Comparison of ENCODE assay signal across 14 cellular contexts in the genomic region with DNA sequence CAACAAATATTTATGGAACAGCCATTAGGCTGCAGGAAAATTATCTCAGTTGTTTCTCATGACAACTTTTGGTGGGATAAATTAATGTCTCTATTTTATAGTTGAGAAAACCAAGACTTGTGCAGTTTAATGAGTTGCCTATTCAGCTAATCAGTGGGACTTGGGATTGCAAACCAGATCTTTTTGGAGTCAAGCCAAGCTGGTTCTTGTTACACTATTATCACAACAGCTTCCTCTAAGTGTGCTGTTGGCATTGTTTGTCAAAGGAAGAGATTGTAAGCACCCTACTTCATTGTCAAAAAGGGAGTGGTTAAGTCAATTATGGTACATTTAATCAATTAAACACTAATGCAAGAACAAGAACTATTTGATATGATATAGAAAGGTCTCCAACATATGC.
"Had no signal": no experiment of that assay in that cellular context is flagged by ENCODE, and none has a peak within 500 bp of the region (broad histone marks: within the 10 kb centered on the region; RNA-seq: fewer than 3 reads in every experiment).

No MANE protein-coding gene starts in this region.

- H3K4me3 ChIP-seq: adrenal gland, gastrocnemius medialis, heart left ventricle, pancreas, right lobe of liver, tibial nerve had no signal

- H3K9me3 ChIP-seq: adrenal gland, gastrocnemius medialis, heart left ventricle, neutrophil, pancreas, right lobe of liver, tibial nerve had no signal

- H3K27ac ChIP-seq: adrenal gland, gastrocnemius medialis, heart left ventricle, neutrophil, pancreas, right lobe of liver, tibial nerve had no signal

- H3K36me3 ChIP-seq: adrenal gland, gastrocnemius medialis, heart left ventricle, neutrophil, pancreas, right lobe of liver, tibial nerve had no signal

- DNase-seq: activated CD4-positive, alpha-beta T cell treated with anti-CD3 and anti-CD28 coated beads, Interleukin-2, amount 50 U/mL, for 48 hours; activated gamma-delta T cell; adrenal gland; effector CD8-positive, alpha-beta T cell; gastrocnemius medialis; heart left ventricle; kidney; pancreas; right lobe of liver; small intestine; stimulated activated CD4-positive, alpha-beta T cell treated with anti-CD3 and anti-CD28 coated beads, Interleukin-15, amount 100 ng/mL, for 24 hours; stimulated activated CD4-positive, alpha-beta T cell treated with anti-CD3 and anti-CD28 coated beads, Interleukin-2, amount 100 ng/mL, for 48 hours had no signal
